2 cellular contexts compared by ENCODE assay signal in the genomic region with DNA sequence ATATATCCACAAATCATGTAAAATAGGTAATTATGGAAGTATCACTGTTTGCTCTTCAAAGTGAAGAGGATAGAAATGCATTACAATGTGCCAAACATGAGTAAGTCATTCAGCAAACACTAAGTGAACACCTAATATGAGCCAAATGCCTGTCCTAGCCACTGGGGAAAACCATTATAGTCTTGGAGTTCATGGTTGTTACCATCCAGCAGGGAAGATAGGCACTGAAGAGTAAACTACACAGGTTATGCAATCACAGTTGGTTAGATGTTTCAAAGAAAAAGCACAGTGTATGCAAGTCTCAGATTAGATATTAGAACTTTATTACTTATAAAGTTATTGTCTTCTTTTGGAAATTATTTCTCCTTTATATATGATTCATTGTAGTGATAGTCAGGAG.
TF ChIP-seq lines count a peak whose summit lies in the region.

No MANE protein-coding gene starts in this region.

TF ChIP-seq in HepG2, 621 proteins besides CTCF, POLR2A, EP300 and RAD21:
- TF ChIP-seq CEBPB (IDR thresholded peaks at IDR 0.05; ENCODE audit: borderline replicate concordance, low read depth, low read length) (0 out of 2 replicates have a peak, but pooled peaks have one; percentile 20), SMYD3 (CRISPR knock-in tag; IDR thresholded peaks at IDR 0.05) (no peak)

TF ChIP-seq in SK-N-SH, 30 proteins besides CTCF, POLR2A, EP300 and RAD21:
- no peak for TF ChIP-seq TAF1 (IDR thresholded peaks at IDR 0.05; ENCODE audit: borderline replicate concordance, low read depth, low read length)
- TF ChIP-seq, protein P1, sequence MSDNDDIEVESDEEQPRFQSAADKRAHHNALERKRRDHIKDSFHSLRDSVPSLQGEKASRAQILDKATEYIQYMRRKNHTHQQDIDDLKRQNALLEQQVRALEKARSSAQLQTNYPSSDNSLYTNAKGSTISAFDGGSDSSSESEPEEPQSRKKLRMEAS (IDR thresholded peaks at IDR 0.05; ENCODE audit: low read depth), result no peak
- TF ChIP-seq ELF1 (IDR thresholded peaks at IDR 0.05), result no peak
- no peak for TF ChIP-seq GATA2 (CRISPR knock-in tag; IDR thresholded peaks at IDR 0.05)
- no peak for TF ChIP-seq YY1 (IDR thresholded peaks at IDR 0.05; ENCODE audit: low read depth)
- TF ChIP-seq, protein P2, sequence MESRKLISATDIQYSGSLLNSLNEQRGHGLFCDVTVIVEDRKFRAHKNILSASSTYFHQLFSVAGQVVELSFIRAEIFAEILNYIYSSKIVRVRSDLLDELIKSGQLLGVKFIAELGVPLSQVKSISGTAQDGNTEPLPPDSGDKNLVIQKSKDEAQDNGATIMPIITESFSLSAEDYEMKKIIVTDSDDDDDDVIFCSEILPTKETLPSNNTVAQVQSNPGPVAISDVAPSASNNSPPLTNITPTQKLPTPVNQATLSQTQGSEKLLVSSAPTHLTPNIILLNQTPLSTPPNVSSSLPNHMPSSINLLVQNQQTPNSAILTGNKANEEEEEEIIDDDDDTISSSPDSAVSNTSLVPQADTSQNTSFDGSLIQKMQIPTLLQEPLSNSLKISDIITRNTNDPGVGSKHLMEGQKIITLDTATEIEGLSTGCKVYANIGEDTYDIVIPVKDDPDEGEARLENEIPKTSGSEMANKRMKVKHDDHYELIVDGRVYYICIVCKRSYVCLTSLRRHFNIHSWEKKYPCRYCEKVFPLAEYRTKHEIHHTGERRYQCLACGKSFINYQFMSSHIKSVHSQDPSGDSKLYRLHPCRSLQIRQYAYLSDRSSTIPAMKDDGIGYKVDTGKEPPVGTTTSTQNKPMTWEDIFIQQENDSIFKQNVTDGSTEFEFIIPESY (IDR thresholded peaks at IDR 0.05; ENCODE audit: borderline replicate concordance, low read depth), result no peak
- TF ChIP-seq JUND (IDR thresholded peaks at IDR 0.05), result no peak
- TF ChIP-seq, protein P3, sequence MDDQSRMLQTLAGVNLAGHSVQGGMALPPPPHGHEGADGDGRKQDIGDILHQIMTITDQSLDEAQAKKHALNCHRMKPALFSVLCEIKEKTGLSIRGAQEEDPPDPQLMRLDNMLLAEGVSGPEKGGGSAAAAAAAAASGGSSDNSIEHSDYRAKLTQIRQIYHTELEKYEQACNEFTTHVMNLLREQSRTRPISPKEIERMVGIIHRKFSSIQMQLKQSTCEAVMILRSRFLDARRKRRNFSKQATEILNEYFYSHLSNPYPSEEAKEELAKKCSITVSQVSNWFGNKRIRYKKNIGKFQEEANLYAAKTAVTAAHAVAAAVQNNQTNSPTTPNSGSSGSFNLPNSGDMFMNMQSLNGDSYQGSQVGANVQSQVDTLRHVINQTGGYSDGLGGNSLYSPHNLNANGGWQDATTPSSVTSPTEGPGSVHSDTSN (IDR thresholded peaks at IDR 0.05), result no peak
- TF ChIP-seq, protein P4, sequence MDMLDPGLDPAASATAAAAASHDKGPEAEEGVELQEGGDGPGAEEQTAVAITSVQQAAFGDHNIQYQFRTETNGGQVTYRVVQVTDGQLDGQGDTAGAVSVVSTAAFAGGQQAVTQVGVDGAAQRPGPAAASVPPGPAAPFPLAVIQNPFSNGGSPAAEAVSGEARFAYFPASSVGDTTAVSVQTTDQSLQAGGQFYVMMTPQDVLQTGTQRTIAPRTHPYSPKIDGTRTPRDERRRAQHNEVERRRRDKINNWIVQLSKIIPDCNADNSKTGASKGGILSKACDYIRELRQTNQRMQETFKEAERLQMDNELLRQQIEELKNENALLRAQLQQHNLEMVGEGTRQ (IDR thresholded peaks at IDR 0.05; ENCODE audit: borderline replicate concordance, low read depth, low read length), result no peak
- TF ChIP-seq FOSL2 (IDR thresholded peaks at IDR 0.05; ENCODE audit: borderline replicate concordance, low read depth), result no peak
- TF ChIP-seq TEAD4 (IDR thresholded peaks at IDR 0.05; ENCODE audit: borderline replicate concordance, insufficient read depth), result no peak
- no peak for TF ChIP-seq EZH2phosphoT487 (IDR thresholded peaks at IDR 0.05; ENCODE audit: borderline replicate concordance, low read depth)
- no peak for TF ChIP-seq RCOR1 (IDR thresholded peaks at IDR 0.05; ENCODE audit: low read length)
- TF ChIP-seq, protein P5, sequence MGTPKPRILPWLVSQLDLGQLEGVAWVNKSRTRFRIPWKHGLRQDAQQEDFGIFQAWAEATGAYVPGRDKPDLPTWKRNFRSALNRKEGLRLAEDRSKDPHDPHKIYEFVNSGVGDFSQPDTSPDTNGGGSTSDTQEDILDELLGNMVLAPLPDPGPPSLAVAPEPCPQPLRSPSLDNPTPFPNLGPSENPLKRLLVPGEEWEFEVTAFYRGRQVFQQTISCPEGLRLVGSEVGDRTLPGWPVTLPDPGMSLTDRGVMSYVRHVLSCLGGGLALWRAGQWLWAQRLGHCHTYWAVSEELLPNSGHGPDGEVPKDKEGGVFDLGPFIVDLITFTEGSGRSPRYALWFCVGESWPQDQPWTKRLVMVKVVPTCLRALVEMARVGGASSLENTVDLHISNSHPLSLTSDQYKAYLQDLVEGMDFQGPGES (IDR thresholded peaks at IDR 0.05; ENCODE audit: low read depth, low read length), result no peak
- no peak for TF ChIP-seq FOXJ3 (CRISPR knock-in tag; IDR thresholded peaks at IDR 0.05)
- no peak for TF ChIP-seq RFX5 (IDR thresholded peaks at IDR 0.05; ENCODE audit: low read length)
- TF ChIP-seq GABPA (IDR thresholded peaks at IDR 0.05; ENCODE audit: low read depth), result no peak
